ENCODE assay signal across 28 cellular contexts in genomic region chr17:78164748-78165607, GRCh38. TPM values are rescaled to one million over a fixed set of nuclear protein-coding genes. Genes with fewer than 3 reads are reported as not detected.
"Had no signal": no experiment of that assay in that cellular context is flagged by ENCODE, and none has a peak within 500 bp of the region (broad histone marks: within the 10 kb centered on the region; RNA-seq: fewer than 3 reads in every experiment).

No MANE protein-coding gene starts in this region.

- H3K36me3 Mint-ChIP-seq: activated naive CD8-positive, alpha-beta T cell; naive B cell; type B pancreatic cell; WTC11 had no signal

- FAIRE-seq: kidney had no signal

- H3K4me3 ChIP-seq: adrenal gland, ascending aorta, lower lobe of right lung, sigmoid colon, thoracic aorta, vagina had no signal

- H3K36me3 ChIP-seq: adrenal gland, ascending aorta, brain microvascular endothelial cell, lower lobe of right lung, sigmoid colon, thoracic aorta, vagina had no signal

- H3K27ac Mint-ChIP-seq: activated naive CD8-positive, alpha-beta T cell; type B pancreatic cell; WTC11 had no signal

- ATAC-seq: foreskin keratinocyte, lower lobe of right lung, WTC11 had no signal

- DNase-seq: activated gamma-delta T cell treated with Interleukin-2 at 50 U/mL for 16 hours; activated T-cell treated with anti-CD3 and anti-CD28 coated beads, Interleukin-2, amount 50 U/mL, for 1 hour; adrenal gland; brain microvascular endothelial cell; dermis blood vessel endothelial cell; effector CD8-positive, alpha-beta T cell; foreskin keratinocyte; kidney; lower lobe of right lung; naive B cell; sigmoid colon; stimulated activated CD4-positive, alpha-beta T cell treated with anti-CD3 and anti-CD28 coated beads, Interleukin-2, amount 100 ng/mL, for 48 hours; stimulated activated CD8-positive, alpha-beta memory T cell treated with anti-CD3 and anti-CD28 coated beads, Interleukin-4, amount 100 ng/mL, for 48 hours; stimulated activated naive CD4-positive, alpha-beta T cell treated with Interleukin-2 at 50 U/mL for 16 hours; T-helper 9 cell had no signal

- H3K4me3 Mint-ChIP-seq: activated naive CD8-positive, alpha-beta T cell; WTC11 had no signal

- H3K9me3 ChIP-seq: adrenal gland, ascending aorta, lower lobe of right lung, sigmoid colon, thoracic aorta, vagina had no signal

- H3K27me3 Mint-ChIP-seq: activated naive CD8-positive, alpha-beta T cell; naive B cell; type B pancreatic cell had no signal

- H3K9me3 Mint-ChIP-seq: naive B cell, type B pancreatic cell, WTC11 had no signal

- H3K27me3 ChIP-seq: adrenal gland, ascending aorta, brain microvascular endothelial cell, foreskin keratinocyte, sigmoid colon, vagina had no signal

- H3K27ac ChIP-seq: adrenal gland, ascending aorta, brain microvascular endothelial cell, foreskin keratinocyte, lower lobe of right lung, sigmoid colon, thoracic aorta, vagina had no signal

RNA-seq across cellular contexts. Expression of gene C17orf99, which starts 18.8 kb away (rescaled TPM):
- total RNA-seq: adrenal gland, ascending aorta, dermis blood vessel endothelial cell, glomerular endothelial cell, kidney, lower lobe of right lung, mesenteric fat pad, mucosa of gallbladder, omental fat pad, posterior vena cava, renal cortical epithelial cell, sigmoid colon, thoracic aorta, vagina, WTC11 had no signal
- polyA plus RNA-seq: adrenal gland, neural cell had no signal

RNA-seq across cellular contexts. Expression of gene TK1, which starts 21.9 kb away (rescaled TPM):
- total RNA-seq: ascending aorta had no signal
